In the genomic region with DNA sequence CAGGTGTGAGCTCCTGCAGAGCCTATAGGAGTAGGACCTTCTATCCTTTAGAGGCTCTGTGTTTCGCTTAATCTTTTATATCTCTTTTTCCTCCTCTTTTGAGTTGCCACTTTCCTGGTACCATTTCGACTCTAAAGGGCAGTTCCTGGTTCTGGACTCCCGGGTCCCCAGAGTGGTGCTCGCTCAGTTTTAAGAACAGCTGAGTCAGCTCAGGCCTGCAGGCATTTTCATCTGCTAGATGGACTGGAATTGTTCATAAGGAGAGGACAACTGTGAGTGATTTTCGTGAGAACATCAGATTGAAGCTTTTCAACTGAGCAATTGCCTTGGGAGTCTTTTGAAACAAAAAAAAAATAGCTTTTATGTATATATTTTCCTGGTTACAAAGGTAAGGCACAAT, we compare ENCODE assay signal across 24 cellular contexts. TPM values are rescaled to one million over a fixed set of nuclear protein-coding genes. Genes with fewer than 3 reads are reported as not detected.
"Had no signal": no experiment of that assay in that cellular context is flagged by ENCODE, and none has a peak within 500 bp of the region (broad histone marks: within the 10 kb centered on the region; RNA-seq: fewer than 3 reads in every experiment).

No MANE protein-coding gene starts in this region.

- H3K27me3 Mint-ChIP-seq: activated CD4-positive, alpha-beta memory T cell treated with anti-CD3 and anti-CD28 coated beads for 36 hours; activated naive CD8-positive, alpha-beta T cell treated with anti-CD3 and anti-CD28 coated beads, Interleukin-2, amount 10 ng/mL, durations not matched to agents 7 days and 5 days; activated T-helper 17 cell treated with anti-CD3 and anti-CD28 coated beads, Interleukin-2, amount 50 U/mL, for 72 hours had no signal

- ATAC-seq: activated T-helper 17 cell treated with anti-CD3 and anti-CD28 coated beads, Interleukin-2, amount 50 U/mL, for 72 hours; heart right ventricle; left cardiac atrium; natural killer cell had no signal

- H3K27ac ChIP-seq: brain microvascular endothelial cell, heart right ventricle, right atrium auricular region, tibial nerve had no signal

- H3K4me3 Mint-ChIP-seq: activated B cell treated with CpG ODN at 0.5 μM for 24 hours; activated CD4-positive, alpha-beta memory T cell treated with anti-CD3 and anti-CD28 coated beads for 36 hours; activated naive CD8-positive, alpha-beta T cell treated with anti-CD3 and anti-CD28 coated beads, Interleukin-2, amount 10 ng/mL, durations not matched to agents 7 days and 5 days; activated T-helper 17 cell treated with anti-CD3 and anti-CD28 coated beads, Interleukin-2, amount 50 U/mL, for 72 hours; central memory CD8-positive, alpha-beta T cell; natural killer cell; stimulated activated naive CD8-positive, alpha-beta T cell treated with anti-CD3 and anti-CD28 coated beads, Interleukin-15, Interleukin-2, amounts not matched to agents 100 ng/mL and 50 ng/mL, for 24 hours had no signal

- H3K4me1 ChIP-seq: colonic mucosa, uterus had no signal

- H3K9me3 Mint-ChIP-seq: activated B cell treated with CpG ODN at 0.5 μM for 24 hours; activated CD4-positive, alpha-beta memory T cell treated with anti-CD3 and anti-CD28 coated beads for 36 hours; activated naive CD8-positive, alpha-beta T cell treated with anti-CD3 and anti-CD28 coated beads, Interleukin-2, amount 10 ng/mL, durations not matched to agents 7 days and 5 days; activated T-helper 17 cell treated with anti-CD3 and anti-CD28 coated beads, Interleukin-2, amount 50 U/mL, for 72 hours; central memory CD8-positive, alpha-beta T cell; natural killer cell; stimulated activated naive CD8-positive, alpha-beta T cell treated with anti-CD3 and anti-CD28 coated beads, Interleukin-15, Interleukin-2, amounts not matched to agents 100 ng/mL and 50 ng/mL, for 24 hours had no signal

- H3K9me3 ChIP-seq: colonic mucosa, esophagus muscularis mucosa, heart right ventricle, right atrium auricular region, tibial nerve, uterus had no signal

- H3K4me3 ChIP-seq: heart right ventricle, right atrium auricular region, tibial nerve had no signal

- H3K36me3 Mint-ChIP-seq: activated CD4-positive, alpha-beta memory T cell treated with anti-CD3 and anti-CD28 coated beads for 36 hours; activated naive CD8-positive, alpha-beta T cell treated with anti-CD3 and anti-CD28 coated beads, Interleukin-2, amount 10 ng/mL, durations not matched to agents 7 days and 5 days; natural killer cell had no signal

- H3K27me3 ChIP-seq: brain microvascular endothelial cell, colonic mucosa, esophagus muscularis mucosa, heart right ventricle, right atrium auricular region, tibial nerve, uterus had no signal

- H3K27ac Mint-ChIP-seq: activated B cell treated with CpG ODN at 0.5 μM for 24 hours; activated CD4-positive, alpha-beta memory T cell treated with anti-CD3 and anti-CD28 coated beads for 36 hours; activated naive CD8-positive, alpha-beta T cell treated with anti-CD3 and anti-CD28 coated beads, Interleukin-2, amount 10 ng/mL, durations not matched to agents 7 days and 5 days; activated T-helper 17 cell treated with anti-CD3 and anti-CD28 coated beads, Interleukin-2, amount 50 U/mL, for 72 hours; natural killer cell; stimulated activated naive CD8-positive, alpha-beta T cell treated with anti-CD3 and anti-CD28 coated beads, Interleukin-15, Interleukin-2, amounts not matched to agents 100 ng/mL and 50 ng/mL, for 24 hours had no signal

- H3K36me3 ChIP-seq: brain microvascular endothelial cell, colonic mucosa, esophagus muscularis mucosa, heart right ventricle, right atrium auricular region, tibial nerve, uterus had no signal

- DNase-seq: activated B cell treated with CpG ODN at 0.5 μM for 24 hours; activated CD4-positive, alpha-beta memory T cell treated with anti-CD3 and anti-CD28 coated beads for 36 hours; activated CD4-positive, alpha-beta T cell treated with anti-CD3 and anti-CD28 coated beads for 4 hours; activated naive CD4-positive, alpha-beta T cell; activated naive CD8-positive, alpha-beta T cell treated with anti-CD3 and anti-CD28 coated beads, Interleukin-2, amount 10 ng/mL, durations not matched to agents 7 days and 5 days; activated T-cell treated with anti-CD3 and anti-CD28 coated beads for 4 hours; brain microvascular endothelial cell; colonic mucosa; heart right ventricle; left cardiac atrium; natural killer cell; nucleus accumbens; stimulated activated CD4-positive, alpha-beta T cell treated with anti-CD3 and anti-CD28 coated beads, Interleukin-15, amount 100 ng/mL, for 24 hours; stimulated activated CD4-positive, alpha-beta T cell treated with anti-CD3 and anti-CD28 coated beads, Interleukin-2, amount 100 ng/mL, for 48 hours; uterus had no signal

RNA-seq across cellular contexts. Expression of a gene that starts 1.2 kb away (rescaled TPM):
- total RNA-seq: activated B cell treated with CpG ODN at 0.5 μM for 24 hours; activated CD4-positive, alpha-beta memory T cell treated with anti-CD3 and anti-CD28 coated beads for 36 hours; activated naive CD8-positive, alpha-beta T cell treated with anti-CD3 and anti-CD28 coated beads, Interleukin-2, amount 10 ng/mL, durations not matched to agents 7 days and 5 days; activated T-helper 17 cell treated with anti-CD3 and anti-CD28 coated beads, Interleukin-2, amount 50 U/mL, for 72 hours; mesenteric fat pad; natural killer cell; posterior vena cava; right atrium auricular region; skeletal muscle tissue; tibial nerve had no signal
- polyA plus RNA-seq: heart right ventricle had no signal
